In genomic region chr21:26847951-26848350, GRCh38 we compare ENCODE assay signal across 27 cellular contexts. TPM values are rescaled to one million over a fixed set of nuclear protein-coding genes. Genes with fewer than 3 reads are reported as not detected.
"Had no signal": no experiment of that assay in that cellular context is flagged by ENCODE, and none has a peak within 500 bp of the region (broad histone marks: within the 10 kb centered on the region; RNA-seq: fewer than 3 reads in every experiment).

No MANE protein-coding gene starts in this region.

- H3K36me3 Mint-ChIP-seq: activated naive CD8-positive, alpha-beta T cell treated with anti-CD3 and anti-CD28 coated beads for 36 hours had no signal

- DNase-seq: activated CD4-positive, alpha-beta T cell treated with anti-CD3 and anti-CD28 coated beads for 4 hours; activated CD4-positive, alpha-beta T cell treated with anti-CD3 and anti-CD28 coated beads, Interleukin-2, amount 50 U/mL, for 4 hours; activated CD8-positive, alpha-beta memory T cell treated with anti-CD3 and anti-CD28 coated beads, Interleukin-2, amount 50 U/mL, for 4 hours; activated effector memory CD4-positive, alpha-beta T cell treated with anti-CD3 and anti-CD28 coated beads, Interleukin-2, amount 50 U/mL, for 16 hours; activated naive CD4-positive, alpha-beta T cell treated with anti-CD3 and anti-CD28 coated beads for 36 hours; activated naive CD8-positive, alpha-beta T cell treated with anti-CD3 and anti-CD28 coated beads for 36 hours; activated T-cell treated with anti-CD3 and anti-CD28 coated beads, Interleukin-2, amount 50 U/mL, for 1 hour; adrenal gland; aorta; body of pancreas; dermis blood vessel endothelial cell; effector CD8-positive, alpha-beta T cell; head of caudate nucleus; kidney glomerular epithelial cell; mucosa of descending colon; stimulated activated CD4-positive, alpha-beta T cell treated with anti-CD3 and anti-CD28 coated beads, Interleukin-15, amount 100 ng/mL, for 24 hours; stimulated activated CD4-positive, alpha-beta T cell treated with anti-CD3 and anti-CD28 coated beads, Interleukin-2, amount 100 ng/mL, for 24 hours; stimulated activated naive CD4-positive, alpha-beta T cell; T-helper 9 cell; testis; transverse colon had no signal

- H3K36me3 ChIP-seq: adrenal gland, neutrophil, prostate gland, transverse colon had no signal

- H3K4me3 Mint-ChIP-seq: activated naive CD4-positive, alpha-beta T cell treated with anti-CD3 and anti-CD28 coated beads for 36 hours had no signal

- H3K27ac Mint-ChIP-seq: activated naive CD4-positive, alpha-beta T cell treated with anti-CD3 and anti-CD28 coated beads for 36 hours; activated naive CD8-positive, alpha-beta T cell treated with anti-CD3 and anti-CD28 coated beads for 36 hours; activated T-helper 1 cell treated with anti-CD3 and anti-CD28 coated beads, Interleukin-12 subunit alpha, Interleukin-12 subunit beta, Interleukin-2, Interleukin-4 antibody, amounts not matched to agents 30 ng/mL and 10 ng/mL and 1 ng/mL, durations not matched to agents 14 hours and 24 hours and 36 hours had no signal

- H3K4me1 ChIP-seq: prostate gland, testis had no signal

- H3K4me3 ChIP-seq: adrenal gland, body of pancreas, lung, mucosa of descending colon, prostate gland, testis, transverse colon had no signal

- H3K27ac ChIP-seq: adrenal gland, epithelial cell of prostate, neutrophil, prostate gland, testis had no signal

- H3K27me3 ChIP-seq: body of pancreas, testis had no signal

- H3K9me3 ChIP-seq: adrenal gland, body of pancreas, mucosa of descending colon, neutrophil, prostate gland, testis, transverse colon had no signal

- H3K9me3 Mint-ChIP-seq: activated naive CD4-positive, alpha-beta T cell treated with anti-CD3 and anti-CD28 coated beads for 36 hours; activated naive CD8-positive, alpha-beta T cell treated with anti-CD3 and anti-CD28 coated beads for 36 hours; activated T-helper 1 cell treated with anti-CD3 and anti-CD28 coated beads, Interleukin-12 subunit alpha, Interleukin-12 subunit beta, Interleukin-2, Interleukin-4 antibody, amounts not matched to agents 30 ng/mL and 10 ng/mL and 1 ng/mL, durations not matched to agents 14 hours and 24 hours and 36 hours; natural killer cell treated with Interleukin-12 subunit alpha and Interleukin-12 subunit beta and Interleukin-15 and Interleukin-18, amount 100 ng/mL, for 72 hours had no signal

RNA-seq across cellular contexts. Expression of gene ADAMTS1, which starts 2.7 kb away (rescaled TPM):
- total RNA-seq: activated naive CD4-positive, alpha-beta T cell treated with anti-CD3 and anti-CD28 coated beads for 36 hours had no signal
